ENCODE assay signal across 16 cellular contexts in the genomic region with DNA sequence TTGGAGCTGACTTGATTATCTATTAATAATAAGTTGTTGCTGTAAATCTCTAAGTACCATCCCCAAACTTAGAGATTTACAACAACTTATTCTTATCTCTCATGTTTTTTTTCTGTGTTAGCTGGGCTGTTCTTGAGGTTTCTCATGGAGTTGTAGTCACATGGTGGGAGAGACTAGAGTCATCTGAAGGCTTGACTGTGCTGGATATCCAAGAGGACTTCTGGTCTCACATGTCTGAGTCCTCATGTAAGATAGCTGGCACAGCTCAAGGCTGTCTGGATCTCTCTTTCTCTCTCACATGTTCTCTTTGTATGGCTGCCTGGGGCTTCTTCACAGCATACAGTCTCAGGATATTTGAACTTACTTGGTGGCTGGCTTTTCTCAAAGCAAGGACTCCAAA.
DNase-seq lines count a peak whose midpoint lies in the region; ATAC-seq and TF ChIP-seq lines count a peak whose summit lies in the region.
"Had no signal": no experiment of that assay in that cellular context is flagged by ENCODE, and none has a peak within 500 bp of the region (broad histone marks: within the 10 kb centered on the region; RNA-seq: fewer than 3 reads in every experiment).

No MANE protein-coding gene starts in this region.

- intact Hi-C loops in tibial artery (cut with DNase I; ENCODE audit: low total_unique reads): no loop called here

- H3K27me3 ChIP-seq in tibial artery: no peaks in the 10 kb centered on the region
- H3K27me3 ChIP-seq: BLaER1 had no signal

- peaks cover 3% of the 10 kb centered on the region for H3K27me3 Mint-ChIP-seq in nephron (ENCODE audit: low read depth)
- peaks cover 3% of the 10 kb centered on the region for H3K27me3 Mint-ChIP-seq in activated T-cell treated with anti-CD3 and anti-CD28 coated beads, Interleukin-2, amount 50 U/mL, for 4 hours (ENCODE audit: low read depth)

- H3K36me3 Mint-ChIP-seq in nephron (ENCODE audit: low read depth): no peaks in the 10 kb centered on the region
- H3K36me3 Mint-ChIP-seq in activated T-cell treated with anti-CD3 and anti-CD28 coated beads, Interleukin-2, amount 50 U/mL, for 4 hours (ENCODE audit: insufficient read depth): no peaks in the 10 kb centered on the region
- H3K36me3 Mint-ChIP-seq in activated naive CD4-positive, alpha-beta T cell treated with anti-CD3 and anti-CD28 coated beads, Interleukin-2, amount 50 U/mL, for 72 hours: no peaks in the 10 kb centered on the region
- H3K36me3 Mint-ChIP-seq: CD8-positive, alpha-beta memory T cell had no signal

- H3K9me3 Mint-ChIP-seq in nephron: no peaks in the 10 kb centered on the region
- H3K9me3 Mint-ChIP-seq in activated T-cell treated with anti-CD3 and anti-CD28 coated beads, Interleukin-2, amount 50 U/mL, for 4 hours: no peaks in the 10 kb centered on the region
- H3K9me3 Mint-ChIP-seq in activated naive CD4-positive, alpha-beta T cell treated with anti-CD3 and anti-CD28 coated beads, Interleukin-2, amount 50 U/mL, for 72 hours: no peaks in the 10 kb centered on the region
- H3K9me3 Mint-ChIP-seq: H9 had no signal

- H3K4me3 Mint-ChIP-seq in nephron: no peak overlapping the region
- no peak overlapping the region for H3K4me3 Mint-ChIP-seq in activated T-cell treated with anti-CD3 and anti-CD28 coated beads, Interleukin-2, amount 50 U/mL, for 4 hours
- H3K4me3 Mint-ChIP-seq: CD8-positive, alpha-beta memory T cell; H9 had no signal

- no peaks in the 10 kb centered on the region for H3K36me3 ChIP-seq in tibial artery
- H3K36me3 ChIP-seq: BLaER1 had no signal

- H3K27ac ChIP-seq in tibial artery: peak overlapping the region; percentile 27 to 29
- H3K27ac ChIP-seq: 22Rv1, BLaER1 had no signal

- H3K27ac Mint-ChIP-seq in nephron: peak overlapping the region; percentile 52 to 81 (median 67)
- H3K27ac Mint-ChIP-seq in activated naive CD4-positive, alpha-beta T cell treated with anti-CD3 and anti-CD28 coated beads, Interleukin-2, amount 50 U/mL, for 72 hours: no peak overlapping the region
- H3K27ac Mint-ChIP-seq: CD8-positive, alpha-beta memory T cell had no signal

- peaks cover 0 to 38% (median 6%) of the 10 kb centered on the region in 4 donors for H3K4me1 ChIP-seq in tibial artery
- H3K4me1 ChIP-seq: Caco-2 had no signal

- TF ChIP-seq CTCF in nephron (IDR thresholded peaks at IDR 0.05; ENCODE audit: unreplicated experiment in 3 of 3): no peak
- TF ChIP-seq CTCF in tibial artery (IDR thresholded peaks at IDR 0.05): no peak

- peak; percentile 13 for DNase-seq in DMS 273 (lab: John Stamatoyannopoulos, UW; ENCODE audit: unreplicated experiment)
- DNase-seq in DMS 273 treated with DMSO at 0.1 percent for 48 hours (lab: John Stamatoyannopoulos, UW): no peak
- peak; percentile 46 for DNase-seq in NCI-H69 (lab: John Stamatoyannopoulos, UW)
- peak in 1 of 2 donors; percentile 23 for DNase-seq in tibial artery
- no peak for DNase-seq in activated T-cell treated with anti-CD3 and anti-CD28 coated beads, Interleukin-2, amount 50 U/mL, for 4 hours
- no peak for DNase-seq in DMS153 (lab: John Stamatoyannopoulos, UW)
- no peak for DNase-seq in activated naive CD4-positive, alpha-beta T cell treated with anti-CD3 and anti-CD28 coated beads, Interleukin-2, amount 50 U/mL, for 72 hours (ENCODE audit: low spot score in 2 of 2)
- DNase-seq: AML-193; Caco-2; CD8-positive, alpha-beta memory T cell; DMS79; GOT3; H9 had no signal

- ATAC-seq in activated T-cell treated with anti-CD3 and anti-CD28 coated beads, Interleukin-2, amount 50 U/mL, for 4 hours: no peak
- no peak for ATAC-seq in activated naive CD4-positive, alpha-beta T cell treated with anti-CD3 and anti-CD28 coated beads, Interleukin-2, amount 50 U/mL, for 72 hours

- H3K4me3 ChIP-seq in tibial artery: no peak overlapping the region
- H3K4me3 ChIP-seq: BLaER1 had no signal

- no peaks in the 10 kb centered on the region for H3K9me3 ChIP-seq in tibial artery
- H3K9me3 ChIP-seq: BLaER1, Caco-2 had no signal

- H3K4me1 Mint-ChIP-seq in nephron: peaks cover 81% of the 10 kb centered on the region
- H3K4me1 Mint-ChIP-seq in activated T-cell treated with anti-CD3 and anti-CD28 coated beads, Interleukin-2, amount 50 U/mL, for 4 hours (ENCODE audit: low read depth): no peaks in the 10 kb centered on the region
- H3K4me1 Mint-ChIP-seq: CD8-positive, alpha-beta memory T cell had no signal

Comparison
In these comparisons a context has a peak if more than half of its experiments do, and no peak if none do; other contexts are left out.
1. DNase-seq: peak in DMS 273 (single experiment) and NCI-H69 (single experiment); none in DMS 273 treated with DMSO at 0.1 percent for 48 hours (single experiment), activated T-cell treated with anti-CD3 and anti-CD28 coated beads, Interleukin-2, amount 50 U/mL, for 4 hours (single experiment), DMS153 (single experiment) and activated naive CD4-positive, alpha-beta T cell treated with anti-CD3 and anti-CD28 coated beads, Interleukin-2, amount 50 U/mL, for 72 hours (0 of 2).
2. H3K27ac Mint-ChIP-seq: peak in nephron (3 of 3); none in activated naive CD4-positive, alpha-beta T cell treated with anti-CD3 and anti-CD28 coated beads, Interleukin-2, amount 50 U/mL, for 72 hours (0 of 2).